In the genomic region with DNA sequence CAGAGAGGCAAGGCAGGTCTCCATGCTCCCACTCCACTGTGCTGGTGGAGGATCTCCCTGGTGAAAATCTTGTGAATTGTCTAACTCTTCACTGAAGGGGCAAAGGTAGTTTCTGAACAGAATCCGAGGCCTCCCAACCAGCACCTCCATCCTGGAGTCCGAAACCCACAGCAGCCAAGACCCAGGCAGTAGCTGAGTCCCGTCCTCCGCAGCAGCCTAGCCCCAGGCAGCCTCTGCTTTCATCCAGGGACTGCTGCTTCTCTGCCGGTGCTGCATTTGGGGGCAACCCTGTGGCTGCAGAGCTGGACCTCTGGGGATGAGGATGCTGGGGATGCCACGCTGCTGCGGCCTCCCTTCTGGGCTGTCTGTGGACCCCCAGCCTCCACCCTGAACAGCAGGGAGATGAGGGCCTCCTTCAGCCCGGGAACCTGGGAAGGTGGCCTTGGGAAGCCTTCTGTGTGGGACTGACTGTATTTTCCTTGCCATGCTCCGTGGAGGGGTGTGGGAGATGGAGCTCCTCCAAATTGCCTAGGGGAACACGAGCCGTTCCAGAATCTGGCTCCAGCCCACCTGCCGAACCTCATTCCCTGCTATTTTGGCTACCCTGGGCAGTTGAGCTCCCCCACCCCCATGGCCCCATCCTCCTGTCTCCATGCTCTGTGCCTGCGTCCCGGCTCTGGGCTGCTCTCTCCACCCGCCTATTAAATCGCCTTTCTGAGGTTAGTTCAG, we compare ENCODE assay signal across 12 cellular contexts. TPM values are rescaled to one million over a fixed set of nuclear protein-coding genes. Genes with fewer than 3 reads are reported as not detected.
DNase-seq lines count a peak whose midpoint lies in the region; ATAC-seq and TF ChIP-seq lines count a peak whose summit lies in the region.
"Had no signal": no experiment of that assay in that cellular context is flagged by ENCODE, and none has a peak within 500 bp of the region (broad histone marks: within the 10 kb centered on the region; RNA-seq: fewer than 3 reads in every experiment).

No MANE protein-coding gene starts in this region.

- H4K20me1 ChIP-seq in OCI-LY3 (ENCODE audit: insufficient read depth, low read length): no peaks in the 10 kb centered on the region

- H3K4me1 ChIP-seq in OCI-LY3 (ENCODE audit: low read length) (peaks cover 3% of the 10 kb centered on the region; the same call in 1 of the 2 replicates), psoas muscle (peaks cover 7% of the 10 kb centered on the region), uterus (peaks cover 0 to 6% of the 10 kb centered on the region in 2 donors)
- H3K4me1 ChIP-seq: Peyer's patch, right lobe of liver had no signal

- ATAC-seq in psoas muscle (peak in 2 of 4 donors; percentile 3 to 21), HG03439 (IDR thresholded peaks at IDR 0.05; ENCODE audit: unreplicated experiment) (no peak), HG03159 (IDR thresholded peaks at IDR 0.05; ENCODE audit: unreplicated experiment) (no peak)

- H3K9me3 ChIP-seq in OCI-LY3 (ENCODE audit: insufficient read depth, low read length): no peaks in the 10 kb centered on the region
- no peaks in the 10 kb centered on the region for H3K9me3 ChIP-seq in psoas muscle
- H3K9me3 ChIP-seq in uterus: no peaks in the 10 kb centered on the region
- H3K9me3 ChIP-seq: heart left ventricle, Peyer's patch, right lobe of liver had no signal

- H3K4me2 ChIP-seq in OCI-LY3 (ENCODE audit: low read length): peak overlapping the region; percentile 34; the same call in 1 of the 2 replicates

- no peaks in the 10 kb centered on the region for H3K27me3 ChIP-seq in OCI-LY3 (ENCODE audit: low read depth, low read length)
- H3K27me3 ChIP-seq in psoas muscle (ENCODE audit: insufficient read depth in 3 of 3, low read length in 2 of 3): no peaks in the 10 kb centered on the region
- no peaks in the 10 kb centered on the region for H3K27me3 ChIP-seq in uterus
- H3K27me3 ChIP-seq: brain microvascular endothelial cell, heart left ventricle, Peyer's patch, right lobe of liver had no signal

- H3K4me3 ChIP-seq in OCI-LY3 (ENCODE audit: low read length) (no peak overlapping the region), psoas muscle (peak overlapping the region; percentile 43), uterus (no peak overlapping the region)
- H3K4me3 ChIP-seq: heart left ventricle, Peyer's patch, right lobe of liver had no signal

- TF ChIP-seq CTCF in OCI-LY3 (IDR thresholded peaks at IDR 0.05; ENCODE audit: low read depth, low read length) (no peak), psoas muscle (IDR thresholded peaks at IDR 0.05) (no peak), uterus (IDR thresholded peaks at IDR 0.05) (no peak)

- no peak for TF ChIP-seq POLR2A in uterus (IDR thresholded peaks at IDR 0.05)

- H3K36me3 ChIP-seq in OCI-LY3 (replicated peaks; ENCODE audit: low read depth, low read length): no peaks in the 10 kb centered on the region
- H3K36me3 ChIP-seq in psoas muscle (ENCODE audit: insufficient read depth in 1 of 2, low read depth in 1 of 2): peaks cover 0 to 3% of the 10 kb centered on the region in 2 donors
- H3K36me3 ChIP-seq in uterus: no peaks in the 10 kb centered on the region
- H3K36me3 ChIP-seq: brain microvascular endothelial cell, heart left ventricle, Peyer's patch, right lobe of liver had no signal

- H3K79me2 ChIP-seq in OCI-LY3 (ENCODE audit: low read length): no peaks in the 10 kb centered on the region

- 67 to 84% (median 76%) methylated on average over 15 to 16 of the region's 16 CpGs for WGBS in psoas muscle, 3 donors

- H3K27ac ChIP-seq in OCI-LY3 (ENCODE audit: low read length) (no peak overlapping the region), cingulate gyrus (ENCODE audit: low read depth, low read length) (peak overlapping the region; percentile 69), psoas muscle (peak overlapping the region; percentile 58), uterus (peak overlapping the region; percentile 80 to 89)
- H3K27ac ChIP-seq: brain microvascular endothelial cell, epithelial cell of prostate, right lobe of liver had no signal

- H3K9ac ChIP-seq in OCI-LY3 (ENCODE audit: low read length): no peak overlapping the region

- H2AFZ ChIP-seq in OCI-LY3 (ENCODE audit: low read depth, low read length): no peak overlapping the region; the same call in 1 of the 2 replicates

- intact Hi-C loops in psoas muscle (cut with DNase I): loop anchor here (2.0 to 10.0 kb wide), 4 partner anchors 103 to 747 kb away; a partner anchor contains a TSS
- intact Hi-C loops in uterus (cut with DNase I; ENCODE audit: low total_unique reads): loop anchor here (10.0 kb wide), 1 partner anchor 427 kb away; the partner anchor contains the start of gene SLC66A3

- DNase-seq in psoas muscle: no peak
- DNase-seq in uterus: no peak
- DNase-seq in iPS-NIHi11 (ENCODE audit: low spot score): no peak

RNA-seq across cellular contexts. Expression of gene GREB1, which starts 48.1 kb away (rescaled TPM):
- total RNA-seq in psoas muscle (10 to 100 TPM in 2 of 4 donors, 1 to 10 TPM in 2; 1.7 to 17.5 (median 11.4) TPM), uterus (100 to 1,000 TPM in 2 of 4 donors, 10 to 100 TPM in 2; 20.3 to 166 (median 78.8) TPM)
- polyA plus RNA-seq in psoas muscle: 1 to 10 TPM; 1.3 to 3.2 (median 2.1) TPM
